ENCODE assay signal across 17 cellular contexts in genomic region chr12:42422785-42423184, GRCh38.
DNase-seq lines count a peak whose midpoint lies in the region; ATAC-seq, FAIRE-seq and TF ChIP-seq lines count a peak whose summit lies in the region.
"Had no signal": no experiment of that assay in that cellular context is flagged by ENCODE, and none has a peak within 500 bp of the region (broad histone marks: within the 10 kb centered on the region; RNA-seq: fewer than 3 reads in every experiment).

No MANE protein-coding gene starts in this region.

- H3K36me3 ChIP-seq in adipocyte (ENCODE audit: control insufficient read depth, insufficient read depth, low read length, severe bottlenecking), result no peaks in the 10 kb centered on the region

- peak; percentile 54 for ATAC-seq in GM18511 (IDR thresholded peaks at IDR 0.05; ENCODE audit: unreplicated experiment)
- ATAC-seq: esophagus mucosa had no signal

- no peak for TF ChIP-seq CTCF in osteocyte (IDR thresholded peaks at IDR 0.05)

- H3K9me3 Mint-ChIP-seq in osteocyte (ENCODE audit: unreplicated experiment), result peaks cover 3% of the 10 kb centered on the region
- H3K9me3 Mint-ChIP-seq: stimulated activated naive CD8-positive, alpha-beta T cell treated with anti-CD3 and anti-CD28 coated beads, Interleukin-15, Interleukin-2, amounts not matched to agents 100 ng/mL and 50 ng/mL, for 24 hours had no signal

- DNase-seq in H54 (ENCODE audit: insufficient read length, low spot score), result no peak
- DNase-seq in adipocyte (ENCODE audit: low read depth), result no peak
- no peak for DNase-seq in osteocyte (ENCODE audit: extremely low spot score, unreplicated experiment)
- no peak for DNase-seq in NOMO-1 treated with dmso at 0.1 percent for 144 hours (lab: John Stamatoyannopoulos, UW; ENCODE audit: unreplicated experiment)
- DNase-seq in NCI-H1092 treated with DMSO at 0.1 percent for 48 hours (lab: John Stamatoyannopoulos, UW), result no peak
- DNase-seq in occipital lobe (lab: John Stamatoyannopoulos, UW), result no peak
- DNase-seq: activated CD4-positive, alpha-beta T cell treated with anti-CD3 and anti-CD28 coated beads, Interleukin-2, amount 50 U/mL, for 48 hours; activated T-cell treated with anti-CD3 and anti-CD28 coated beads, Interleukin-2, amount 50 U/mL, for 48 hours; amygdala; C1 segment of cervical spinal cord; NCI-H1436 treated with DMSO at 0.1 percent for 48 hours; NCI-H510A had no signal

- peak overlapping the region; percentile 86 for H3K27ac Mint-ChIP-seq in osteocyte (ENCODE audit: unreplicated experiment)

- peaks cover 19% of the 10 kb centered on the region for H3K4me1 ChIP-seq in adipocyte (ENCODE audit: control insufficient read depth, insufficient read depth, low read length)

- H3K4me3 Mint-ChIP-seq in osteocyte (ENCODE audit: unreplicated experiment), result no peak overlapping the region
- H3K4me3 Mint-ChIP-seq: stimulated activated naive CD8-positive, alpha-beta T cell treated with anti-CD3 and anti-CD28 coated beads, Interleukin-15, Interleukin-2, amounts not matched to agents 100 ng/mL and 50 ng/mL, for 24 hours had no signal

- H3K4me3 ChIP-seq in adipocyte (ENCODE audit: low read length), result peak overlapping the region; percentile 4

- H3K4me1 Mint-ChIP-seq in osteocyte (ENCODE audit: unreplicated experiment), result peaks cover 53% of the 10 kb centered on the region

- TF ChIP-seq POLR2A in H54 (IDR thresholded peaks at IDR 0.05; ENCODE audit: low read depth, low read length), result no peak

- peaks cover 12% of the 10 kb centered on the region for H3K36me3 Mint-ChIP-seq in osteocyte (ENCODE audit: unreplicated experiment)

- peak overlapping the region; percentile 16 for H3K9ac ChIP-seq in adipocyte (ENCODE audit: low read length)
- H3K9ac ChIP-seq: KMS-11, parathyroid adenoma had no signal

- H3K27me3 ChIP-seq in adipocyte (replicated peaks; ENCODE audit: control insufficient read depth, insufficient read depth, low read length), result no peaks in the 10 kb centered on the region

- no peaks in the 10 kb centered on the region for H3K27me3 Mint-ChIP-seq in osteocyte (ENCODE audit: unreplicated experiment)
- H3K27me3 Mint-ChIP-seq: stimulated activated naive CD8-positive, alpha-beta T cell treated with anti-CD3 and anti-CD28 coated beads, Interleukin-15, Interleukin-2, amounts not matched to agents 100 ng/mL and 50 ng/mL, for 24 hours had no signal

- no peaks in the 10 kb centered on the region for H3K9me3 ChIP-seq in adipocyte (ENCODE audit: control insufficient read depth, low read length)

- FAIRE-seq in H54 (lab: Jason Lieb, UNC), result peak; percentile 50
